Comparison of ENCODE assay signal across 8 cellular contexts in genomic region chr11:61028135-61028729, GRCh38. TPM values are rescaled to one million over a fixed set of nuclear protein-coding genes. Genes with fewer than 3 reads are reported as not detected.
DNase-seq lines count a peak whose midpoint lies in the region; ATAC-seq and TF ChIP-seq lines count a peak whose summit lies in the region.

No MANE protein-coding gene starts in this region.

- H3K27me3 ChIP-seq in heart right ventricle = peaks cover 0 to 2% (median 0%) of the 10 kb centered on the region in 7 donors
- H3K27me3 ChIP-seq in ascending aorta = no peaks in the 10 kb centered on the region

- H3K4me3 ChIP-seq in heart right ventricle (no peak overlapping the region), ascending aorta (no peak overlapping the region)

- H3K4me1 ChIP-seq in heart right ventricle (peaks cover 0 to 35% (median 18%) of the 10 kb centered on the region in 9 donors), ascending aorta (no peaks in the 10 kb centered on the region)

- WGBS in heart right ventricle, 2 donors = 64 to 69% methylated on average over 7 of the region's 7 CpGs

- H3K4me1 Mint-ChIP-seq in IgD-negative memory B cell = peaks cover 25 to 37% (median 35%) of the 10 kb centered on the region in 3 donors

- peak overlapping the region in 1 of 4 donors; percentile 90 for H3K4me3 Mint-ChIP-seq in IgD-negative memory B cell

- no peaks in the 10 kb centered on the region for H3K9me3 ChIP-seq in heart right ventricle
- H3K9me3 ChIP-seq in ascending aorta = no peaks in the 10 kb centered on the region

- DNase-seq in Right ventricle myocardium superior (peak; percentile 17), heart right ventricle (no peak), ascending aorta (ENCODE audit: low spot score in 2 of 2) (no peak), ureter (ENCODE audit: low spot score) (no peak)
- peak; percentile 80 for DNase-seq in activated CD8-positive, alpha-beta memory T cell treated with anti-CD3 and anti-CD28 coated beads, Interleukin-2, amount 50 U/mL, for 4 hours
- peak in 2 of 3 donors; percentile 65 to 69 for DNase-seq in stimulated activated CD4-positive, alpha-beta T cell treated with anti-CD3 and anti-CD28 coated beads, Interleukin-12 subunit alpha, Interleukin-12 subunit beta, amount 100 ng/mL, for 48 hours (ENCODE audit: low read depth in 2 of 3, low spot score in 1 of 3)

- no peaks in the 10 kb centered on the region for H3K36me3 ChIP-seq in heart right ventricle
- no peaks in the 10 kb centered on the region for H3K36me3 ChIP-seq in ascending aorta

- ATAC-seq in Right ventricle myocardium superior (ENCODE audit: poor library complexity) (no peak), heart right ventricle (no peak), GM21515 (IDR thresholded peaks at IDR 0.05; ENCODE audit: unreplicated experiment) (no peak)

- intact Hi-C loops in Right ventricle myocardium superior (cut with DNase I) (no loop called here), heart right ventricle (cut with DNase I) (no loop called here), ascending aorta (cut with DNase I) (no loop called here)

- H3K27me3 Mint-ChIP-seq in IgD-negative memory B cell = peaks cover 5% of the 10 kb centered on the region

- H3K27ac Mint-ChIP-seq in IgD-negative memory B cell = peak overlapping the region; percentile 50 to 64 (median 55)

- H3K27ac ChIP-seq in heart right ventricle (no peak overlapping the region), ascending aorta (no peak overlapping the region)

- H3K36me3 Mint-ChIP-seq in IgD-negative memory B cell = peaks cover 2% of the 10 kb centered on the region

- TF ChIP-seq CTCF in heart right ventricle (IDR thresholded peaks at IDR 0.05) (no peak), ascending aorta (IDR thresholded peaks at IDR 0.05) (no peak)

- no peaks in the 10 kb centered on the region for H3K9me3 Mint-ChIP-seq in IgD-negative memory B cell

RNA-seq across cellular contexts. Expression of gene CD6, which starts 56.8 kb away (rescaled TPM):
- total RNA-seq in Right ventricle myocardium superior = 0.08 TPM
- 1 to 10 TPM in 2 of 10 donors, under 1 TPM in 7, not detected in 1; 0.17 to 4.5 (median 0.46) TPM for total RNA-seq in heart right ventricle
- polyA plus RNA-seq in heart right ventricle = under 1 TPM; 0.07 to 0.12 TPM
- polyA plus RNA-seq in IgD-negative memory B cell = 8.6 TPM
- not detected for total RNA-seq in ascending aorta
- 4.2 TPM for total RNA-seq in ureter

Comparison
In these comparisons a context has a peak if more than half of its experiments do, and no peak if none do; other contexts are left out.
1. DNase-seq: peak in Right ventricle myocardium superior (single experiment), activated CD8-positive, alpha-beta memory T cell treated with anti-CD3 and anti-CD28 coated beads, Interleukin-2, amount 50 U/mL, for 4 hours (single experiment) and stimulated activated CD4-positive, alpha-beta T cell treated with anti-CD3 and anti-CD28 coated beads, Interleukin-12 subunit alpha, Interleukin-12 subunit beta, amount 100 ng/mL, for 48 hours (2 of 3); none in heart right ventricle (0 of 2), ascending aorta (0 of 2) and ureter (single experiment).